In the genomic region with DNA sequence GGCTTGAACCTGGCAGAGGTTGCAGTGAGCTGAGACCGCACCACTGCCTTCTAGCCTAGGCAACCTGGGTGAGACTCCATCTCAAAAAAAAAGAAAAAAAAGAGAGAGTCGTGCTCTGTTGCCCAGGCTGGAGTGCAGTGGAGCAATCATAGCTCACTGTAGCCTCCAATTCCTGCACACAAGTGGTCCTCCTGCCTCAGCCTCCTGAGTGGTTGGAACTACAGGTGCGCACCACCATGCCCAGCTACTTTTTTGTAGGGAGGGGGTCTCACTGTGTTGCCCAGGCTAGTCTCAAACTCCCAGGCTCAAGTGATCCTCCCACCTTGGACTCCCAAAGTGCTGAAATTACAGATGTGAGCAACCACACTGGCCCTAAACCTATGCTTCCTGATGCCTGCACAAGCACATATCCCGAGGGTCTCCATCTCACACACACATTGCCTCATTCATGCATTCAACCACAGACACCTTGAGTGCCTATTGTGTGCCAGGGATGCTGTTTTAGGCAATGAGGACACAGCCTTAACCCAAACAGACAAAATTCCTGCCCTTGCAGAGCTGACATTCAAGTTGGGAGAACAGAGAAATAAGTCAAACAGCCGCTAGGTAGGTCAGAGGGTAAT, we compare ENCODE assay signal across 14 cellular contexts. TPM values are rescaled to one million over a fixed set of nuclear protein-coding genes. Genes with fewer than 3 reads are reported as not detected.
DNase-seq lines count a peak whose midpoint lies in the region; ATAC-seq lines count a peak whose summit lies in the region.
"Had no signal": no experiment of that assay in that cellular context is flagged by ENCODE, and none has a peak within 500 bp of the region (broad histone marks: within the 10 kb centered on the region; RNA-seq: fewer than 3 reads in every experiment).

No MANE protein-coding gene starts in this region.

- peak overlapping the region; percentile 63 for H3K4me3 Mint-ChIP-seq in stimulated activated naive CD8-positive, alpha-beta T cell treated with anti-CD3 and anti-CD28 coated beads, Interleukin-15, Interleukin-2, amounts not matched to agents 100 ng/mL and 50 ng/mL, for 24 hours
- H3K4me3 Mint-ChIP-seq in activated naive CD8-positive, alpha-beta T cell treated with anti-CD3 and anti-CD28 coated beads, Interleukin-2, amount 10 ng/mL, durations not matched to agents 7 days and 5 days: peak overlapping the region; percentile 50
- H3K4me3 Mint-ChIP-seq: nephron progenitor cell had no signal

- no peak for ATAC-seq in stimulated activated naive CD8-positive, alpha-beta T cell treated with anti-CD3 and anti-CD28 coated beads, Interleukin-15, Interleukin-2, amounts not matched to agents 100 U/mL and 50 U/mL, for 24 hours
- no peak for ATAC-seq in activated naive CD8-positive, alpha-beta T cell treated with anti-CD3 and anti-CD28 coated beads, Interleukin-2, amount 10 ng/mL, durations not matched to agents 7 days and 5 days (ENCODE audit: low read depth)
- ATAC-seq: body of pancreas, HCT116 had no signal

- peak overlapping the region; percentile 31 for H3K27ac ChIP-seq in thymus (ENCODE audit: low read depth)
- H3K27ac ChIP-seq: body of pancreas, upper lobe of left lung had no signal

- no peaks in the 10 kb centered on the region for H3K9me3 Mint-ChIP-seq in stimulated activated naive CD8-positive, alpha-beta T cell treated with anti-CD3 and anti-CD28 coated beads, Interleukin-15, Interleukin-2, amounts not matched to agents 100 ng/mL and 50 ng/mL, for 24 hours
- peaks cover 2% of the 10 kb centered on the region for H3K9me3 Mint-ChIP-seq in activated naive CD8-positive, alpha-beta T cell treated with anti-CD3 and anti-CD28 coated beads, Interleukin-2, amount 10 ng/mL, durations not matched to agents 7 days and 5 days
- H3K9me3 Mint-ChIP-seq: nephron progenitor cell had no signal

- POLR2A ChIA-PET in activated naive CD8-positive, alpha-beta T cell treated with anti-CD3 and anti-CD28 coated beads, Interleukin-2, amount 10 ng/mL, durations not matched to agents 7 days and 5 days (lab: Charles Lee): interaction anchor here (6.9 kb wide), 1 partner anchor 12 kb away, joined by 79 read pairs; the partner anchor contains the start of gene P2RY11

- H3K9me3 ChIP-seq in thymus (ENCODE audit: control insufficient read depth): peaks cover 1% of the 10 kb centered on the region
- H3K9me3 ChIP-seq: body of pancreas, upper lobe of left lung had no signal

- no peaks in the 10 kb centered on the region for H3K36me3 ChIP-seq in thymus (ENCODE audit: control insufficient read depth, insufficient read depth)
- H3K36me3 ChIP-seq: upper lobe of left lung had no signal

- WGBS in thymus: 96% methylated on average over 5 of the region's 5 CpGs

- H3K4me1 Mint-ChIP-seq in stimulated activated naive CD8-positive, alpha-beta T cell treated with anti-CD3 and anti-CD28 coated beads, Interleukin-15, Interleukin-2, amounts not matched to agents 100 ng/mL and 50 ng/mL, for 24 hours (ENCODE audit: low read depth): peaks cover 77% of the 10 kb centered on the region
- peaks cover 43% of the 10 kb centered on the region for H3K4me1 Mint-ChIP-seq in activated naive CD8-positive, alpha-beta T cell treated with anti-CD3 and anti-CD28 coated beads, Interleukin-2, amount 10 ng/mL, durations not matched to agents 7 days and 5 days

- no peak for DNase-seq in stimulated activated naive CD8-positive, alpha-beta T cell treated with anti-CD3 and anti-CD28 coated beads, Interleukin-15, Interleukin-2, amounts not matched to agents 100 U/mL and 50 U/mL, for 24 hours
- DNase-seq in activated naive CD8-positive, alpha-beta T cell treated with anti-CD3 and anti-CD28 coated beads, Interleukin-2, amount 10 ng/mL, durations not matched to agents 7 days and 5 days: no peak
- DNase-seq in central memory CD4-positive, alpha-beta T cell: no peak
- DNase-seq in middle frontal gyrus (ENCODE audit: extremely low spot score, low spot score): no peak
- DNase-seq: body of pancreas; NCI-H187 treated with DMSO at 0.1 percent for 48 hours; NCI-H524; nephron progenitor cell; retina; stimulated activated CD4-positive, alpha-beta T cell treated with anti-CD3 and anti-CD28 coated beads, Interleukin-1b, Interleukin-23, amount 100 ng/mL, for 48 hours; upper lobe of left lung had no signal

- H3K4me1 ChIP-seq in thymus (ENCODE audit: control insufficient read depth, insufficient read depth, low read length): peaks cover 12% of the 10 kb centered on the region

- H3K27me3 ChIP-seq in thymus (ENCODE audit: control insufficient read depth, insufficient read depth): no peaks in the 10 kb centered on the region
- H3K27me3 ChIP-seq: body of pancreas, upper lobe of left lung had no signal

- H3K27me3 Mint-ChIP-seq in stimulated activated naive CD8-positive, alpha-beta T cell treated with anti-CD3 and anti-CD28 coated beads, Interleukin-15, Interleukin-2, amounts not matched to agents 100 ng/mL and 50 ng/mL, for 24 hours: no peaks in the 10 kb centered on the region
- H3K27me3 Mint-ChIP-seq in activated naive CD8-positive, alpha-beta T cell treated with anti-CD3 and anti-CD28 coated beads, Interleukin-2, amount 10 ng/mL, durations not matched to agents 7 days and 5 days: no peaks in the 10 kb centered on the region

- H3K4me3 ChIP-seq in thymus (ENCODE audit: low read length): no peak overlapping the region
- H3K4me3 ChIP-seq: body of pancreas, upper lobe of left lung had no signal

- peak overlapping the region; percentile 85 for H3K27ac Mint-ChIP-seq in stimulated activated naive CD8-positive, alpha-beta T cell treated with anti-CD3 and anti-CD28 coated beads, Interleukin-15, Interleukin-2, amounts not matched to agents 100 ng/mL and 50 ng/mL, for 24 hours
- H3K27ac Mint-ChIP-seq in activated naive CD8-positive, alpha-beta T cell treated with anti-CD3 and anti-CD28 coated beads, Interleukin-2, amount 10 ng/mL, durations not matched to agents 7 days and 5 days: peak overlapping the region; percentile 95
- H3K27ac Mint-ChIP-seq: nephron progenitor cell had no signal

- peaks cover 3% of the 10 kb centered on the region for H3K36me3 Mint-ChIP-seq in stimulated activated naive CD8-positive, alpha-beta T cell treated with anti-CD3 and anti-CD28 coated beads, Interleukin-15, Interleukin-2, amounts not matched to agents 100 ng/mL and 50 ng/mL, for 24 hours (ENCODE audit: low read depth)
- H3K36me3 Mint-ChIP-seq in activated naive CD8-positive, alpha-beta T cell treated with anti-CD3 and anti-CD28 coated beads, Interleukin-2, amount 10 ng/mL, durations not matched to agents 7 days and 5 days: peaks cover 3% of the 10 kb centered on the region

RNA-seq across cellular contexts. Expression of gene ANGPTL6, which starts 2.2 kb away (rescaled TPM):
- 1 to 10 TPM; 3.8 to 4.7 TPM for total RNA-seq in activated naive CD8-positive, alpha-beta T cell treated with anti-CD3 and anti-CD28 coated beads, Interleukin-2, amount 10 ng/mL, durations not matched to agents 7 days and 5 days
- polyA plus RNA-seq in thymus: 4.7 TPM
- total RNA-seq: body of pancreas had no signal

RNA-seq across cellular contexts. Expression of gene PPAN, which starts 5.9 kb away (rescaled TPM):
- 100 to 1,000 TPM; 104 to 112 TPM for total RNA-seq in activated naive CD8-positive, alpha-beta T cell treated with anti-CD3 and anti-CD28 coated beads, Interleukin-2, amount 10 ng/mL, durations not matched to agents 7 days and 5 days
- 54.9 TPM for polyA plus RNA-seq in thymus

RNA-seq across cellular contexts. Expression of gene P2RY11, which starts 11.2 kb away (rescaled TPM):
- total RNA-seq in activated naive CD8-positive, alpha-beta T cell treated with anti-CD3 and anti-CD28 coated beads, Interleukin-2, amount 10 ng/mL, durations not matched to agents 7 days and 5 days: 10 to 100 TPM; 51.8 to 53.6 TPM
- 14.5 TPM for polyA plus RNA-seq in thymus

RNA-seq across cellular contexts. Expression of gene SHFL, which starts 14.2 kb away (rescaled TPM):
- total RNA-seq in activated naive CD8-positive, alpha-beta T cell treated with anti-CD3 and anti-CD28 coated beads, Interleukin-2, amount 10 ng/mL, durations not matched to agents 7 days and 5 days: 100 to 1,000 TPM; 118 to 126 TPM
- polyA plus RNA-seq in thymus: 55.6 TPM

RNA-seq across cellular contexts. Expression of gene EIF3G, which starts 19.4 kb away (rescaled TPM):
- total RNA-seq in activated naive CD8-positive, alpha-beta T cell treated with anti-CD3 and anti-CD28 coated beads, Interleukin-2, amount 10 ng/mL, durations not matched to agents 7 days and 5 days: 100 to 1,000 TPM; 262 to 264 TPM
- 188 TPM for polyA plus RNA-seq in thymus
